In genomic region chr7:150966002-150966401, GRCh38 we compare ENCODE assay signal across 1 cellular context.
TF ChIP-seq lines count a peak whose summit lies in the region.

No MANE protein-coding gene starts in this region.

TF ChIP-seq in K562, 482 proteins besides CTCF, POLR2A, EP300 and RAD21 (continued from another document):
- TF ChIP-seq TFAP4 (CRISPR knock-in tag; IDR thresholded peaks at IDR 0.05; ENCODE audit: borderline replicate concordance): peak; percentile 67
- 0 out of 2 replicates have a peak, but pooled peaks have one; percentile 24 for TF ChIP-seq CREM (IDR thresholded peaks at IDR 0.05; ENCODE audit: low read depth)
- TF ChIP-seq ZSCAN29 (IDR thresholded peaks at IDR 0.05): no peak
- no peak for TF ChIP-seq ZNF57 (CRISPR knock-in tag; IDR thresholded peaks at IDR 0.05)
- no peak for TF ChIP-seq NFIX (CRISPR knock-in tag; IDR thresholded peaks at IDR 0.05; ENCODE audit: low read depth)
- TF ChIP-seq EHMT2 (IDR thresholded peaks at IDR 0.05): 0 out of 2 replicates have a peak, but pooled peaks have one; percentile 18
- TF ChIP-seq BRD9 (IDR thresholded peaks at IDR 0.05; ENCODE audit: low read depth, partially characterized antibody): no peak
- no peak for TF ChIP-seq SRF (CRISPR knock-in tag; IDR thresholded peaks at IDR 0.05)
- 0 out of 2 replicates have a peak, but pooled peaks have one; percentile 30 for TF ChIP-seq GATAD2A (IDR thresholded peaks at IDR 0.05)
- TF ChIP-seq ZNF717 (CRISPR knock-in tag; IDR thresholded peaks at IDR 0.05): no peak
- TF ChIP-seq ZNF639 (CRISPR knock-in tag; conservative IDR thresholded peaks at IDR 0.05 in 1 of 2, IDR thresholded peaks at IDR 0.05 in 1 of 2): no peak
- TF ChIP-seq BHLHE40 (IDR thresholded peaks at IDR 0.05; ENCODE audit: low read length): peak; percentile 30; the same call in 1 of the 2 replicates
- no peak for TF ChIP-seq ZNF12 (CRISPR knock-in tag; IDR thresholded peaks at IDR 0.05)
- peak; percentile 55 for TF ChIP-seq KLF16 (IDR thresholded peaks at IDR 0.05)
- TF ChIP-seq ZNF778 (CRISPR knock-in tag; IDR thresholded peaks at IDR 0.05): no peak
- 0 out of 2 replicates have a peak, but pooled peaks have one; percentile 43 for TF ChIP-seq ZBTB1 (CRISPR knock-in tag; IDR thresholded peaks at IDR 0.05; ENCODE audit: borderline replicate concordance, low read depth)
- TF ChIP-seq SP2 (IDR thresholded peaks at IDR 0.05; ENCODE audit: extremely low read depth, low read depth, low read length, poor library complexity, severe bottlenecking): peak; percentile 7
- no peak for TF ChIP-seq SMARCB1 (IDR thresholded peaks at IDR 0.05; ENCODE audit: insufficient read length, low read depth)
- 0 out of 2 replicates have a peak, but pooled peaks have one; percentile 26 for TF ChIP-seq CC2D1A (IDR thresholded peaks at IDR 0.05)
- no peak for TF ChIP-seq HNRNPLL (IDR thresholded peaks at IDR 0.05; ENCODE audit: low read depth, low read length, poor library complexity, severe bottlenecking)
- peak; percentile 34; the same call in 1 of the 2 replicates for TF ChIP-seq TEAD4 (IDR thresholded peaks at IDR 0.05; ENCODE audit: low read length)
- no peak for TF ChIP-seq TEAD4 (CRISPR knock-in tag; IDR thresholded peaks at IDR 0.05; ENCODE audit: borderline replicate concordance)
- no peak for TF ChIP-seq HOMEZ (CRISPR knock-in tag; IDR thresholded peaks at IDR 0.05)
- 0 out of 2 replicates have a peak, but pooled peaks have one; percentile 64 for TF ChIP-seq ZNF511 (CRISPR knock-in tag; IDR thresholded peaks at IDR 0.05)
- TF ChIP-seq CBFA2T3 (IDR thresholded peaks at IDR 0.05): 0 out of 2 replicates have a peak, but pooled peaks have one; percentile 15
- no peak for TF ChIP-seq TRIM28 (IDR thresholded peaks at IDR 0.05)
- TF ChIP-seq XRCC3 (IDR thresholded peaks at IDR 0.05): no peak
- TF ChIP-seq ARID2 (IDR thresholded peaks at IDR 0.05): 0 out of 2 replicates have a peak, but pooled peaks have one; percentile 34
- peak; percentile 75 for TF ChIP-seq ZBTB7A (IDR thresholded peaks at IDR 0.05; ENCODE audit: borderline replicate concordance, control insufficient read depth, low read depth, low read length)
- TF ChIP-seq SAP30 (IDR thresholded peaks at IDR 0.05; ENCODE audit: borderline replicate concordance, insufficient read depth, low read depth, low read length, poor library complexity, severe bottlenecking): no peak
- TF ChIP-seq ZNF785 (CRISPR knock-in tag; IDR thresholded peaks at IDR 0.05): no peak
